In the genomic region with DNA sequence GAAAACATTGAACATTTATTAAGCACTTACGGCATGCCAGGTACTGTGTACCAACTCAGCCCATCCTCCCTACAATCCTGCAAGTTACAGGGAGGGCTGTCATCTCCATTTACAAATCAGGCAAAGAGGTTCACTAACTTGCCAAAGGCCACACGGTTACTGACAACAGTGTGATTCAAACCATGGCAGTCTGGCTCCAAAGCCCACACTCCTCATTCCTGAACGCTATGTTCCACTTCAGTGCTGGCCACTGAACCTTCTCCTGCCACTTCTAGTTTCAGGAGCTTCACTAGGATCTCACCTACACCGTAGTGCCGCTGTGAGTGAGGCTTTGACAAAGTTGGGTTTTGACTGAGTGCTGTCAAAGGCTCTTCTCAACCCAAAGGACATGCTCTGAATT, we compare ENCODE assay signal across 21 cellular contexts. TPM values are rescaled to one million over a fixed set of nuclear protein-coding genes. Genes with fewer than 3 reads are reported as not detected.
A peak's percentile ranks its signal among the peaks of the same experiment; 100 is the strongest.
DNase-seq lines count a peak whose midpoint lies in the region; ATAC-seq, FAIRE-seq and TF ChIP-seq lines count a peak whose summit lies in the region.
"Had no signal": no experiment of that assay in that cellular context is flagged by ENCODE, and none has a peak within 500 bp of the region (broad histone marks: within the 10 kb centered on the region; RNA-seq: fewer than 3 reads in every experiment).

No MANE protein-coding gene starts in this region.

- no peaks in the 10 kb centered on the region for H3K79me1 ChIP-seq in neuronal stem cell (ENCODE audit: low read depth, low read length)

- H3K14ac ChIP-seq in neuronal stem cell (ENCODE audit: low read length), result no peak overlapping the region

- TF ChIP-seq CTCF in A549 (IDR thresholded peaks at IDR 0.05), result no peak
- no peak for TF ChIP-seq CTCF in left ventricle myocardium inferior (IDR thresholded peaks at IDR 0.05; ENCODE audit: borderline replicate concordance)

- WGBS in A549 (ENCODE audit: missing lambda C conversion rate), result 74% methylated on average over 5 of the region's 5 CpGs
- WGBS in neuronal stem cell (ENCODE audit: extremely low coverage in 2 of 2, insufficient read length in 2 of 2, insufficient replicate concordance in 1 of 2), 2 donors, result no CpG with 5 or more reads among the region's 5 CpGs

- H3K4me2 ChIP-seq in A549, result no peak overlapping the region
- no peak overlapping the region for H3K4me2 ChIP-seq in neuronal stem cell (ENCODE audit: insufficient read depth, low read length, poor library complexity, severe bottlenecking)
- H3K4me2 ChIP-seq: BLaER1 treated with 17β-estradiol and CSF1 and Interleukin-3, amounts not matched to agents 10 nM and 100 nM; SK-N-SH had no signal

- intact Hi-C loops in left ventricle myocardium inferior (cut with micrococcal nuclease), result no loop called here

- CTCF ChIA-PET in A549 (lab: Yijun Ruan, JAX), result no interaction called here

- H4K91ac ChIP-seq in neuronal stem cell (ENCODE audit: low read depth, low read length, poor library complexity), result no peak overlapping the region

- no peaks in the 10 kb centered on the region for H3K36me3 ChIP-seq in left ventricle myocardium inferior
- no peaks in the 10 kb centered on the region for H3K36me3 ChIP-seq in neuronal stem cell (replicated peaks in 1 of 2; ENCODE audit: control insufficient read depth in 2 of 2, insufficient read depth in 2 of 2, low read length in 2 of 2)
- H3K36me3 ChIP-seq: BLaER1 treated with 17β-estradiol and CSF1 and Interleukin-3, amounts not matched to agents 10 nM and 100 nM had no signal

- H3K4me3 ChIP-seq in A549 (no peak overlapping the region), left ventricle myocardium inferior (no peak overlapping the region), neuronal stem cell (ENCODE audit: low read length in 2 of 2) (no peak overlapping the region)
- H3K4me3 ChIP-seq: BLaER1 treated with 17β-estradiol and CSF1 and Interleukin-3, amounts not matched to agents 10 nM and 100 nM had no signal

- H2BK12ac ChIP-seq in neuronal stem cell (ENCODE audit: low read length), result no peak overlapping the region

- H3K4me1 ChIP-seq in A549, result peaks cover 7% of the 10 kb centered on the region; the same call in 2 of the 3 replicates
- H3K4me1 ChIP-seq in left ventricle myocardium inferior, result peaks cover 26% of the 10 kb centered on the region
- H3K4me1 ChIP-seq in neuronal stem cell (ENCODE audit: control insufficient read depth in 2 of 2, insufficient read depth in 1 of 2, low read depth in 1 of 2, low read length in 2 of 2), result no peaks in the 10 kb centered on the region
- H3K4me1 ChIP-seq: BLaER1 treated with 17β-estradiol and CSF1 and Interleukin-3, amounts not matched to agents 10 nM and 100 nM had no signal

- peak; percentile 13 for FAIRE-seq in A549 (lab: Jason Lieb, UNC)
- FAIRE-seq: D721Med, RCC 7860 had no signal

- no peak for DNase-seq in A549 (ENCODE audit: low read depth in 1 of 2, low spot score in 1 of 2)
- DNase-seq in HK-2 (ENCODE audit: unreplicated experiment), result peak; percentile 17
- DNase-seq in left ventricle myocardium inferior, result no peak
- DNase-seq in neuronal stem cell (ENCODE audit: low spot score), result no peak
- no peak for DNase-seq in activated T-cell treated with anti-CD3 and anti-CD28 coated beads, Interleukin-2, amount 50 U/mL, for 72 hours
- DNase-seq in cortex of kidney (lab: John Stamatoyannopoulos, UW), result no peak
- no peak for DNase-seq in SK-N-DZ (ENCODE audit: low spot score)
- DNase-seq: CD8-positive, alpha-beta memory T cell; DMS79; H7; NCI-H1092 treated with DMSO at 0.1 percent for 48 hours; NCI-H1694; NCI-H2081 treated with DMSO at 0.1 percent for 48 hours; NCI-H510A; NCI-H748 treated with DMSO at 0.1 percent for 48 hours; SHP77; SK-N-SH had no signal

- no peak for TF ChIP-seq POLR2A in A549 (IDR thresholded peaks at IDR 0.05; ENCODE audit: low read length)

- no peak overlapping the region for H2BK5ac ChIP-seq in neuronal stem cell (ENCODE audit: low read length)

- H3K9me3 ChIP-seq in A549 (no peaks in the 10 kb centered on the region), left ventricle myocardium inferior (replicated peaks) (no peaks in the 10 kb centered on the region), neuronal stem cell (replicated peaks in 1 of 2; ENCODE audit: control insufficient read depth in 2 of 2, insufficient read depth in 1 of 2, low read depth in 1 of 2, low read length in 2 of 2) (no peaks in the 10 kb centered on the region)
- H3K9me3 ChIP-seq: BLaER1 treated with 17β-estradiol and CSF1 and Interleukin-3, amounts not matched to agents 10 nM and 100 nM; SK-N-SH had no signal

- no peaks in the 10 kb centered on the region for H3K36me3 Mint-ChIP-seq in activated T-cell treated with anti-CD3 and anti-CD28 coated beads, Interleukin-2, amount 50 U/mL, for 72 hours (ENCODE audit: insufficient read depth in 2 of 2)
- H3K36me3 Mint-ChIP-seq: CD8-positive, alpha-beta memory T cell had no signal

- ATAC-seq in A549, result no peak
- ATAC-seq in activated T-cell treated with anti-CD3 and anti-CD28 coated beads, Interleukin-2, amount 50 U/mL, for 72 hours (replicated peaks in 1 of 2), result no peak

- H3K27me3 Mint-ChIP-seq in activated T-cell treated with anti-CD3 and anti-CD28 coated beads, Interleukin-2, amount 50 U/mL, for 72 hours (ENCODE audit: low read depth), result peaks cover 19% of the 10 kb centered on the region

- H4K8ac ChIP-seq in neuronal stem cell (ENCODE audit: low read depth, low read length), result no peak overlapping the region

- POLR2A ChIA-PET in A549 (lab: Yijun Ruan, JAX), result no interaction called here

- no peak overlapping the region for H3K4me3 Mint-ChIP-seq in activated T-cell treated with anti-CD3 and anti-CD28 coated beads, Interleukin-2, amount 50 U/mL, for 72 hours
- H3K4me3 Mint-ChIP-seq: CD8-positive, alpha-beta memory T cell had no signal

- no peak for TF ChIP-seq EP300 in A549 (IDR thresholded peaks at IDR 0.05)

- no peaks in the 10 kb centered on the region for H3K4me1 Mint-ChIP-seq in activated T-cell treated with anti-CD3 and anti-CD28 coated beads, Interleukin-2, amount 50 U/mL, for 72 hours (ENCODE audit: low read depth)
- H3K4me1 Mint-ChIP-seq: CD8-positive, alpha-beta memory T cell had no signal

- H3K27ac ChIP-seq in A549 (no peak overlapping the region), left ventricle myocardium inferior (replicated peaks) (peak overlapping the region; percentile 58), neuronal stem cell (replicated peaks; ENCODE audit: low read length) (no peak overlapping the region)
- H3K27ac ChIP-seq: BLaER1 treated with 17β-estradiol and CSF1 and Interleukin-3, amounts not matched to agents 10 nM and 100 nM had no signal

- no peak overlapping the region for H2AK5ac ChIP-seq in neuronal stem cell (ENCODE audit: low read depth, low read length)

- no peak overlapping the region for H2AFZ ChIP-seq in neuronal stem cell (ENCODE audit: low read length)

- H3K9me3 Mint-ChIP-seq in activated T-cell treated with anti-CD3 and anti-CD28 coated beads, Interleukin-2, amount 50 U/mL, for 72 hours, result no peaks in the 10 kb centered on the region
- H3K9me3 Mint-ChIP-seq: CD8-positive, alpha-beta memory T cell had no signal

- no peak overlapping the region for H3K4ac ChIP-seq in neuronal stem cell (ENCODE audit: low read length)

- H3K23ac ChIP-seq in neuronal stem cell (ENCODE audit: low read depth, low read length, poor library complexity), result no peak overlapping the region

- no peak overlapping the region for H2BK15ac ChIP-seq in neuronal stem cell (ENCODE audit: low read length)

- H2BK120ac ChIP-seq in neuronal stem cell (ENCODE audit: low read depth, low read length), result no peak overlapping the region

- no peak overlapping the region for H3K9ac ChIP-seq in neuronal stem cell (ENCODE audit: low read depth, low read length, poor library complexity)
- H3K9ac ChIP-seq: BLaER1 treated with 17β-estradiol and CSF1 and Interleukin-3, amounts not matched to agents 10 nM and 100 nM; SK-N-SH had no signal

- H3K27ac Mint-ChIP-seq in activated T-cell treated with anti-CD3 and anti-CD28 coated beads, Interleukin-2, amount 50 U/mL, for 72 hours, result no peak overlapping the region
- H3K27ac Mint-ChIP-seq: CD8-positive, alpha-beta memory T cell had no signal

- H3K18ac ChIP-seq in neuronal stem cell (ENCODE audit: low read length), result peak overlapping the region; percentile 15

- no peak for TF ChIP-seq RAD21 in A549 (conservative IDR thresholded peaks at IDR 0.05 in 1 of 2, IDR thresholded peaks at IDR 0.05 in 1 of 2)

- H3K27me3 ChIP-seq in left ventricle myocardium inferior (ENCODE audit: low read depth), result no peaks in the 10 kb centered on the region
- H3K27me3 ChIP-seq in neuronal stem cell (ENCODE audit: control insufficient read depth in 3 of 3, insufficient read depth in 3 of 3, low read depth in 1 of 3, low read length in 3 of 3), result no peaks in the 10 kb centered on the region

TF ChIP-seq in A549, 52 proteins besides CTCF, POLR2A, EP300 and RAD21 (continues in another document):
- TF ChIP-seq, protein P1, sequence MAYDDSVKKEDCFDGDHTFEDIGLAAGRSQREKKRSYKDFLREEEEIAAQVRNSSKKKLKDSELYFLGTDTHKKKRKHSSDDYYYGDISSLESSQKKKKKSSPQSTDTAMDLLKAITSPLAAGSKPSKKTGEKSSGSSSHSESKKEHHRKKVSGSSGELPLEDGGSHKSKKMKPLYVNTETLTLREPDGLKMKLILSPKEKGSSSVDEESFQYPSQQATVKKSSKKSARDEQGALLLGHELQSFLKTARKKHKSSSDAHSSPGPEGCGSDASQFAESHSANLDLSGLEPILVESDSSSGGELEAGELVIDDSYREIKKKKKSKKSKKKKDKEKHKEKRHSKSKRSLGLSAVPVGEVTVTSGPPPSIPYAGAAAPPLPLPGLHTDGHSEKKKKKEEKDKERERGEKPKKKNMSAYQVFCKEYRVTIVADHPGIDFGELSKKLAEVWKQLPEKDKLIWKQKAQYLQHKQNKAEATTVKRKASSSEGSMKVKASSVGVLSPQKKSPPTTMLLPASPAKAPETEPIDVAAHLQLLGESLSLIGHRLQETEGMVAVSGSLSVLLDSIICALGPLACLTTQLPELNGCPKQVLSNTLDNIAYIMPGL (CRISPR knock-in tag; IDR thresholded peaks at IDR 0.05; ENCODE audit: borderline replicate concordance), result no peak
- TF ChIP-seq HOXA7 (CRISPR knock-in tag; IDR thresholded peaks at IDR 0.05) (no peak), ZNF302 (CRISPR knock-in tag; IDR thresholded peaks at IDR 0.05) (no peak), PHF8 (IDR thresholded peaks at IDR 0.05; ENCODE audit: borderline replicate concordance, low read depth) (no peak), JUNB (IDR thresholded peaks at IDR 0.05) (no peak)

RNA-seq across cellular contexts. Expression of a gene that starts 7.2 kb away (rescaled TPM):
- polyA plus RNA-seq in A549 (2011; rRNA removed) (6.2 and 7.9 TPM in 2 replicates), A549 (2017; fragmentation: RNase III; extraction: RNeasy Plus Mini Kit Qiagen cat#74134 plus additional on column Dnase treatment) (3.8 to 6.2 TPM (median 5.5 TPM) in 3 replicates)
- polyA plus RNA-seq in A549 (2012; cell fraction: cytosol; rRNA removed), result 0.90 and 1.0 TPM in 2 replicates
- 0.97 and 1.3 TPM in 2 replicates for polyA plus RNA-seq in A549 (2012; cell fraction: nucleus; rRNA removed)
- polyA minus RNA-seq in A549 (2011; rRNA and poly(A)+ RNA removed), result 8.2 and 8.8 TPM in 2 replicates
- 45.8 TPM for total RNA-seq in left ventricle myocardium inferior
- 2.1 TPM for polyA plus RNA-seq in neuronal stem cell (2013, experiment 1 of 2)
- 2.0 TPM for polyA plus RNA-seq in neuronal stem cell (2013, experiment 2 of 2)
- total RNA-seq in activated T-cell treated with anti-CD3 and anti-CD28 coated beads, Interleukin-2, amount 50 U/mL, for 72 hours, result under 1 TPM; 0.05 to 0.23 TPM
- polyA plus RNA-seq in SK-N-DZ (2014; cell fraction: cytosol; rRNA removed), result 16.8 and 18.7 TPM in 2 replicates
- 21.6 and 22.9 TPM in 2 replicates for polyA plus RNA-seq in SK-N-DZ (2014; cell fraction: nucleus; rRNA removed)
- total RNA-seq: CD8-positive, alpha-beta memory T cell; OCI-LY7 had no signal
- polyA plus RNA-seq: CD8-positive, alpha-beta memory T cell had no signal

Comparison
In these comparisons a context has a peak if more than half of its experiments do, and no peak if none do; other contexts are left out.
1. RNA of a gene that starts 7.2 kb away (total RNA-seq): 45.8 TPM in left ventricle myocardium inferior (single experiment); 0.05 to 0.23 TPM in activated T-cell treated with anti-CD3 and anti-CD28 coated beads, Interleukin-2, amount 50 U/mL, for 72 hours; every median in the first group is over 10 times any median in the second.